ENCODE assay signal across 1 cellular context in the genomic region with DNA sequence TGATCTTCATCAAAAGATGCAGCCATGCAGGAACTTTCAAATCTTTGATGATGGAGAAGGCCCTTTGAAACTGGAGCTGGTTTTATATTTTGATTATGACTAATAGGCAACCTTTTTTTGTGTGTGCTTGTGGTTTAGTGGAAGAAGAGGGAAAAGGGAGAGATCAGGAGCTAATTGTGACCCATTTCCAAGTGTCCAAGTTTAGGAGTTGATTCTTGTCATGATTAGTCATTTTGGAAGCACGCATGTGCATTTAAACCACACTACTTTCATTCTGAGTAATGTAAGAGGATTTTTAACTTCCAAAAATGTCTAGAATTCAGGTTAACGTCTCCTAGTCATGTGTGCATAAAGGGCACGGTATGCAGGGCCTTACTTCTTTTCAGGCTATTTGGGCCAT.
TF ChIP-seq lines count a peak whose summit lies in the region.

No MANE protein-coding gene starts in this region.

TF ChIP-seq in GM12878, 131 proteins besides CTCF, POLR2A, EP300 and RAD21 (continued from another document and continues in another):
- TF ChIP-seq, protein P1, sequence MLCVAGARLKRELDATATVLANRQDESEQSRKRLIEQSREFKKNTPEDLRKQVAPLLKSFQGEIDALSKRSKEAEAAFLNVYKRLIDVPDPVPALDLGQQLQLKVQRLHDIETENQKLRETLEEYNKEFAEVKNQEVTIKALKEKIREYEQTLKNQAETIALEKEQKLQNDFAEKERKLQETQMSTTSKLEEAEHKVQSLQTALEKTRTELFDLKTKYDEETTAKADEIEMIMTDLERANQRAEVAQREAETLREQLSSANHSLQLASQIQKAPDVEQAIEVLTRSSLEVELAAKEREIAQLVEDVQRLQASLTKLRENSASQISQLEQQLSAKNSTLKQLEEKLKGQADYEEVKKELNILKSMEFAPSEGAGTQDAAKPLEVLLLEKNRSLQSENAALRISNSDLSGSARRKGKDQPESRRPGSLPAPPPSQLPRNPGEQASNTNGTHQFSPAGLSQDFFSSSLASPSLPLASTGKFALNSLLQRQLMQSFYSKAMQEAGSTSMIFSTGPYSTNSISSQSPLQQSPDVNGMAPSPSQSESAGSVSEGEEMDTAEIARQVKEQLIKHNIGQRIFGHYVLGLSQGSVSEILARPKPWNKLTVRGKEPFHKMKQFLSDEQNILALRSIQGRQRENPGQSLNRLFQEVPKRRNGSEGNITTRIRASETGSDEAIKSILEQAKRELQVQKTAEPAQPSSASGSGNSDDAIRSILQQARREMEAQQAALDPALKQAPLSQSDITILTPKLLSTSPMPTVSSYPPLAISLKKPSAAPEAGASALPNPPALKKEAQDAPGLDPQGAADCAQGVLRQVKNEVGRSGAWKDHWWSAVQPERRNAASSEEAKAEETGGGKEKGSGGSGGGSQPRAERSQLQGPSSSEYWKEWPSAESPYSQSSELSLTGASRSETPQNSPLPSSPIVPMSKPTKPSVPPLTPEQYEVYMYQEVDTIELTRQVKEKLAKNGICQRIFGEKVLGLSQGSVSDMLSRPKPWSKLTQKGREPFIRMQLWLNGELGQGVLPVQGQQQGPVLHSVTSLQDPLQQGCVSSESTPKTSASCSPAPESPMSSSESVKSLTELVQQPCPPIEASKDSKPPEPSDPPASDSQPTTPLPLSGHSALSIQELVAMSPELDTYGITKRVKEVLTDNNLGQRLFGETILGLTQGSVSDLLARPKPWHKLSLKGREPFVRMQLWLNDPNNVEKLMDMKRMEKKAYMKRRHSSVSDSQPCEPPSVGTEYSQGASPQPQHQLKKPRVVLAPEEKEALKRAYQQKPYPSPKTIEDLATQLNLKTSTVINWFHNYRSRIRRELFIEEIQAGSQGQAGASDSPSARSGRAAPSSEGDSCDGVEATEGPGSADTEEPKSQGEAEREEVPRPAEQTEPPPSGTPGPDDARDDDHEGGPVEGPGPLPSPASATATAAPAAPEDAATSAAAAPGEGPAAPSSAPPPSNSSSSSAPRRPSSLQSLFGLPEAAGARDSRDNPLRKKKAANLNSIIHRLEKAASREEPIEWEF (IDR thresholded peaks at IDR 0.05; ENCODE audit: insufficient replicate concordance, low read depth, low read length): no peak
- TF ChIP-seq, protein P2, sequence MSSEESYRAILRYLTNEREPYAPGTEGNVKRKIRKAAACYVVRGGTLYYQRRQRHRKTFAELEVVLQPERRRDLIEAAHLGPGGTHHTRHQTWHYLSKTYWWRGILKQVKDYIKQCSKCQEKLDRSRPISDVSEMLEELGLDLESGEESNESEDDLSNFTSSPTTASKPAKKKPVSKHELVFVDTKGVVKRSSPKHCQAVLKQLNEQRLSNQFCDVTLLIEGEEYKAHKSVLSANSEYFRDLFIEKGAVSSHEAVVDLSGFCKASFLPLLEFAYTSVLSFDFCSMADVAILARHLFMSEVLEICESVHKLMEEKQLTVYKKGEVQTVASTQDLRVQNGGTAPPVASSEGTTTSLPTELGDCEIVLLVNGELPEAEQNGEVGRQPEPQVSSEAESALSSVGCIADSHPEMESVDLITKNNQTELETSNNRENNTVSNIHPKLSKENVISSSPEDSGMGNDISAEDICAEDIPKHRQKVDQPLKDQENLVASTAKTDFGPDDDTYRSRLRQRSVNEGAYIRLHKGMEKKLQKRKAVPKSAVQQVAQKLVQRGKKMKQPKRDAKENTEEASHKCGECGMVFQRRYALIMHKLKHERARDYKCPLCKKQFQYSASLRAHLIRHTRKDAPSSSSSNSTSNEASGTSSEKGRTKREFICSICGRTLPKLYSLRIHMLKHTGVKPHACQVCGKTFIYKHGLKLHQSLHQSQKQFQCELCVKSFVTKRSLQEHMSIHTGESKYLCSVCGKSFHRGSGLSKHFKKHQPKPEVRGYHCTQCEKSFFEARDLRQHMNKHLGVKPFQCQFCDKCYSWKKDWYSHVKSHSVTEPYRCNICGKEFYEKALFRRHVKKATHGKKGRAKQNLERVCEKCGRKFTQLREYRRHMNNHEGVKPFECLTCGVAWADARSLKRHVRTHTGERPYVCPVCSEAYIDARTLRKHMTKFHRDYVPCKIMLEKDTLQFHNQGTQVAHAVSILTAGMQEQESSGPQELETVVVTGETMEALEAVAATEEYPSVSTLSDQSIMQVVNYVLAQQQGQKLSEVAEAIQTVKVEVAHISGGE (CRISPR knock-in tag; IDR thresholded peaks at IDR 0.05): no peak
- TF ChIP-seq, protein P3, sequence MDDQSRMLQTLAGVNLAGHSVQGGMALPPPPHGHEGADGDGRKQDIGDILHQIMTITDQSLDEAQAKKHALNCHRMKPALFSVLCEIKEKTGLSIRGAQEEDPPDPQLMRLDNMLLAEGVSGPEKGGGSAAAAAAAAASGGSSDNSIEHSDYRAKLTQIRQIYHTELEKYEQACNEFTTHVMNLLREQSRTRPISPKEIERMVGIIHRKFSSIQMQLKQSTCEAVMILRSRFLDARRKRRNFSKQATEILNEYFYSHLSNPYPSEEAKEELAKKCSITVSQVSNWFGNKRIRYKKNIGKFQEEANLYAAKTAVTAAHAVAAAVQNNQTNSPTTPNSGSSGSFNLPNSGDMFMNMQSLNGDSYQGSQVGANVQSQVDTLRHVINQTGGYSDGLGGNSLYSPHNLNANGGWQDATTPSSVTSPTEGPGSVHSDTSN (IDR thresholded peaks at IDR 0.05; ENCODE audit: insufficient replicate concordance, low read depth, low read length): no peak
- TF ChIP-seq PAX8 (IDR thresholded peaks at IDR 0.05) (no peak), SPI1 (IDR thresholded peaks at IDR 0.05; ENCODE audit: borderline replicate concordance, insufficient read depth, low read depth, low read length) (no peak), FOXM1 (IDR thresholded peaks at IDR 0.05; ENCODE audit: low read depth, low read length) (peak; percentile 95; the same call in 1 of the 2 replicates), PML (IDR thresholded peaks at IDR 0.05; ENCODE audit: low read length) (peak; percentile 66), ZNF217 (IDR thresholded peaks at IDR 0.05) (peak; percentile 98), NFXL1 (IDR thresholded peaks at IDR 0.05; ENCODE audit: borderline replicate concordance) (no peak), TCF3 (IDR thresholded peaks at IDR 0.05; ENCODE audit: borderline replicate concordance, insufficient read depth, low read depth, low read length) (peak; percentile 46; the same call in 1 of the 2 replicates), YY1 (IDR thresholded peaks at IDR 0.05; ENCODE audit: low read depth, low read length) (no peak), SMC3 (IDR thresholded peaks at IDR 0.05; ENCODE audit: borderline replicate concordance, low read length) (no peak), ZNF384 (IDR thresholded peaks at IDR 0.05; ENCODE audit: borderline replicate concordance, low read depth, low read length) (no peak), SIN3A (IDR thresholded peaks at IDR 0.05; ENCODE audit: low read depth, low read length) (no peak), RCOR1 (conservative IDR thresholded peaks at IDR 0.05; ENCODE audit: low read depth, low read length) (no peak), NBN (IDR thresholded peaks at IDR 0.05) (peak; percentile 62), IKZF2 (IDR thresholded peaks at IDR 0.05) (peak; percentile 99 to 100), WRNIP1 (IDR thresholded peaks at IDR 0.05; ENCODE audit: borderline replicate concordance, low read depth, low read length) (no peak), HDGF (IDR thresholded peaks at IDR 0.05) (no peak), KAT2A (conservative IDR thresholded peaks at IDR 0.05; ENCODE audit: control insufficient read depth, low read depth, low read length) (no peak), MEF2B (IDR thresholded peaks at IDR 0.05; ENCODE audit: partially characterized antibody, poor library complexity, severe bottlenecking) (peak; percentile 79), JUND (IDR thresholded peaks at IDR 0.05; ENCODE audit: low read depth, low read length) (peak; percentile 98), HCFC1 (IDR thresholded peaks at IDR 0.05; ENCODE audit: low read length) (no peak), CBX3 (IDR thresholded peaks at IDR 0.05; ENCODE audit: borderline replicate concordance, low read depth) (no peak), CREM (IDR thresholded peaks at IDR 0.05; ENCODE audit: low read depth) (peak; percentile 91), MYB (IDR thresholded peaks at IDR 0.05; ENCODE audit: borderline replicate concordance, low read depth, low read length) (no peak), BHLHE40 (IDR thresholded peaks at IDR 0.05; ENCODE audit: borderline replicate concordance in 1 of 2, low read depth in 2 of 2, low read length in 1 of 2) (peak; percentile 98 to 100), SP1 (IDR thresholded peaks at IDR 0.05; ENCODE audit: low read depth, low read length) (peak; percentile 73), IRF4 (IDR thresholded peaks at IDR 0.05; ENCODE audit: low read depth, low read length) (peak; percentile 100), SRF (IDR thresholded peaks at IDR 0.05; ENCODE audit: low read depth in 2 of 2, low read length in 2 of 2) (0 out of 4 replicates have a peak, but pooled peaks of 1 of the 2 experiments have one; percentile 57), ZNF207 (IDR thresholded peaks at IDR 0.05; ENCODE audit: borderline replicate concordance) (no peak)
- TF ChIP-seq, protein P4, sequence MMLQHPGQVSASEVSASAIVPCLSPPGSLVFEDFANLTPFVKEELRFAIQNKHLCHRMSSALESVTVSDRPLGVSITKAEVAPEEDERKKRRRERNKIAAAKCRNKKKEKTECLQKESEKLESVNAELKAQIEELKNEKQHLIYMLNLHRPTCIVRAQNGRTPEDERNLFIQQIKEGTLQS (IDR thresholded peaks at IDR 0.05; ENCODE audit: borderline replicate concordance, extremely low read depth, low read depth, low read length): no peak
- TF ChIP-seq, protein P5, sequence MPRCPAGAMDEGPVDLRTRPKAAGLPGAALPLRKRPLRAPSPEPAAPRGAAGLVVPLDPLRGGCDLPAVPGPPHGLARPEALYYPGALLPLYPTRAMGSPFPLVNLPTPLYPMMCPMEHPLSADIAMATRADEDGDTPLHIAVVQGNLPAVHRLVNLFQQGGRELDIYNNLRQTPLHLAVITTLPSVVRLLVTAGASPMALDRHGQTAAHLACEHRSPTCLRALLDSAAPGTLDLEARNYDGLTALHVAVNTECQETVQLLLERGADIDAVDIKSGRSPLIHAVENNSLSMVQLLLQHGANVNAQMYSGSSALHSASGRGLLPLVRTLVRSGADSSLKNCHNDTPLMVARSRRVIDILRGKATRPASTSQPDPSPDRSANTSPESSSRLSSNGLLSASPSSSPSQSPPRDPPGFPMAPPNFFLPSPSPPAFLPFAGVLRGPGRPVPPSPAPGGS (IDR thresholded peaks at IDR 0.05; ENCODE audit: borderline replicate concordance, insufficient read depth, low read depth, low read length, poor library complexity, severe bottlenecking): peak; percentile 82
- TF ChIP-seq, protein P6, sequence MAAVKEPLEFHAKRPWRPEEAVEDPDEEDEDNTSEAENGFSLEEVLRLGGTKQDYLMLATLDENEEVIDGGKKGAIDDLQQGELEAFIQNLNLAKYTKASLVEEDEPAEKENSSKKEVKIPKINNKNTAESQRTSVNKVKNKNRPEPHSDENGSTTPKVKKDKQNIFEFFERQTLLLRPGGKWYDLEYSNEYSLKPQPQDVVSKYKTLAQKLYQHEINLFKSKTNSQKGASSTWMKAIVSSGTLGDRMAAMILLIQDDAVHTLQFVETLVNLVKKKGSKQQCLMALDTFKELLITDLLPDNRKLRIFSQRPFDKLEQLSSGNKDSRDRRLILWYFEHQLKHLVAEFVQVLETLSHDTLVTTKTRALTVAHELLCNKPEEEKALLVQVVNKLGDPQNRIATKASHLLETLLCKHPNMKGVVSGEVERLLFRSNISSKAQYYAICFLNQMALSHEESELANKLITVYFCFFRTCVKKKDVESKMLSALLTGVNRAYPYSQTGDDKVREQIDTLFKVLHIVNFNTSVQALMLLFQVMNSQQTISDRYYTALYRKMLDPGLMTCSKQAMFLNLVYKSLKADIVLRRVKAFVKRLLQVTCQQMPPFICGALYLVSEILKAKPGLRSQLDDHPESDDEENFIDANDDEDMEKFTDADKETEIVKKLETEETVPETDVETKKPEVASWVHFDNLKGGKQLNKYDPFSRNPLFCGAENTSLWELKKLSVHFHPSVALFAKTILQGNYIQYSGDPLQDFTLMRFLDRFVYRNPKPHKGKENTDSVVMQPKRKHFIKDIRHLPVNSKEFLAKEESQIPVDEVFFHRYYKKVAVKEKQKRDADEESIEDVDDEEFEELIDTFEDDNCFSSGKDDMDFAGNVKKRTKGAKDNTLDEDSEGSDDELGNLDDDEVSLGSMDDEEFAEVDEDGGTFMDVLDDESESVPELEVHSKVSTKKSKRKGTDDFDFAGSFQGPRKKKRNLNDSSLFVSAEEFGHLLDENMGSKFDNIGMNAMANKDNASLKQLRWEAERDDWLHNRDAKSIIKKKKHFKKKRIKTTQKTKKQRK (IDR thresholded peaks at IDR 0.05; ENCODE audit: low read depth, low read length): no peak
- TF ChIP-seq, protein P7, sequence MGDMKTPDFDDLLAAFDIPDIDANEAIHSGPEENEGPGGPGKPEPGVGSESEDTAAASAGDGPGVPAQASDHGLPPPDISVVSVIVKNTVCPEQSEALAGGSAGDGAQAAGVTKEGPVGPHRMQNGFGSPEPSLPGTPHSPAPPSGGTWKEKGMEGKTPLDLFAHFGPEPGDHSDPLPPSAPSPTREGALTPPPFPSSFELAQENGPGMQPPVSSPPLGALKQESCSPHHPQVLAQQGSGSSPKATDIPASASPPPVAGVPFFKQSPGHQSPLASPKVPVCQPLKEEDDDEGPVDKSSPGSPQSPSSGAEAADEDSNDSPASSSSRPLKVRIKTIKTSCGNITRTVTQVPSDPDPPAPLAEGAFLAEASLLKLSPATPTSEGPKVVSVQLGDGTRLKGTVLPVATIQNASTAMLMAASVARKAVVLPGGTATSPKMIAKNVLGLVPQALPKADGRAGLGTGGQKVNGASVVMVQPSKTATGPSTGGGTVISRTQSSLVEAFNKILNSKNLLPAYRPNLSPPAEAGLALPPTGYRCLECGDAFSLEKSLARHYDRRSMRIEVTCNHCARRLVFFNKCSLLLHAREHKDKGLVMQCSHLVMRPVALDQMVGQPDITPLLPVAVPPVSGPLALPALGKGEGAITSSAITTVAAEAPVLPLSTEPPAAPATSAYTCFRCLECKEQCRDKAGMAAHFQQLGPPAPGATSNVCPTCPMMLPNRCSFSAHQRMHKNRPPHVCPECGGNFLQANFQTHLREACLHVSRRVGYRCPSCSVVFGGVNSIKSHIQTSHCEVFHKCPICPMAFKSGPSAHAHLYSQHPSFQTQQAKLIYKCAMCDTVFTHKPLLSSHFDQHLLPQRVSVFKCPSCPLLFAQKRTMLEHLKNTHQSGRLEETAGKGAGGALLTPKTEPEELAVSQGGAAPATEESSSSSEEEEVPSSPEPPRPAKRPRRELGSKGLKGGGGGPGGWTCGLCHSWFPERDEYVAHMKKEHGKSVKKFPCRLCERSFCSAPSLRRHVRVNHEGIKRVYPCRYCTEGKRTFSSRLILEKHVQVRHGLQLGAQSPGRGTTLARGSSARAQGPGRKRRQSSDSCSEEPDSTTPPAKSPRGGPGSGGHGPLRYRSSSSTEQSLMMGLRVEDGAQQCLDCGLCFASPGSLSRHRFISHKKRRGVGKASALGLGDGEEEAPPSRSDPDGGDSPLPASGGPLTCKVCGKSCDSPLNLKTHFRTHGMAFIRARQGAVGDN (IDR thresholded peaks at IDR 0.05): no peak
